ENCODE assay signal across 1 cellular context in the genomic region with DNA sequence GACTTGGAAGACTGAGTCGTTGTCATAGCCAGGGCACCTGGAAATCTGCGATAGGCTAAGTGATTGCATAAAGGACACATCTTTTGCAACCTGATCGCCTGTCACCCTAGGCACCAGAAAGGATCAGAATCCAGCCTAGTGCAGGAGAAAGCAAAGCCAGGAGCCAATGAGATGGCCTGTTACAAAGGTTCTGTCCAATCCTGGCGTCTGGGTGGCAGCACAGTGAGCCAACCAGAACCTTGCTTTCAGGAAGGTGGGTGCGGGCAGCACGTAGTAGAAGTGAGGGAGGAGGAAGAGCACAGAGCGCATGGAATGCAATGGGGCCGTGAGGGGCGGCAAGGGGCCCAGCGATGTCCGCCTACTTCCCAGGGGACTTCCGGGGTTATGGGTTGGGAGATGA.
TF ChIP-seq lines count a peak whose summit lies in the region.

No MANE protein-coding gene starts in this region.

TF ChIP-seq in HepG2, 621 proteins besides CTCF, POLR2A, EP300 and RAD21 (continued from another document):
- TF ChIP-seq, protein P1, sequence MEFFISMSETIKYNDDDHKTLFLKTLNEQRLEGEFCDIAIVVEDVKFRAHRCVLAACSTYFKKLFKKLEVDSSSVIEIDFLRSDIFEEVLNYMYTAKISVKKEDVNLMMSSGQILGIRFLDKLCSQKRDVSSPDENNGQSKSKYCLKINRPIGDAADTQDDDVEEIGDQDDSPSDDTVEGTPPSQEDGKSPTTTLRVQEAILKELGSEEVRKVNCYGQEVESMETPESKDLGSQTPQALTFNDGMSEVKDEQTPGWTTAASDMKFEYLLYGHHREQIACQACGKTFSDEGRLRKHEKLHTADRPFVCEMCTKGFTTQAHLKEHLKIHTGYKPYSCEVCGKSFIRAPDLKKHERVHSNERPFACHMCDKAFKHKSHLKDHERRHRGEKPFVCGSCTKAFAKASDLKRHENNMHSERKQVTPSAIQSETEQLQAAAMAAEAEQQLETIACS (CRISPR knock-in tag; IDR thresholded peaks at IDR 0.05): no peak
- 0 out of 2 replicates have a peak, but pooled peaks have one; percentile 32 for TF ChIP-seq ZNF713 (CRISPR knock-in tag; IDR thresholded peaks at IDR 0.05)
- TF ChIP-seq, protein P2, sequence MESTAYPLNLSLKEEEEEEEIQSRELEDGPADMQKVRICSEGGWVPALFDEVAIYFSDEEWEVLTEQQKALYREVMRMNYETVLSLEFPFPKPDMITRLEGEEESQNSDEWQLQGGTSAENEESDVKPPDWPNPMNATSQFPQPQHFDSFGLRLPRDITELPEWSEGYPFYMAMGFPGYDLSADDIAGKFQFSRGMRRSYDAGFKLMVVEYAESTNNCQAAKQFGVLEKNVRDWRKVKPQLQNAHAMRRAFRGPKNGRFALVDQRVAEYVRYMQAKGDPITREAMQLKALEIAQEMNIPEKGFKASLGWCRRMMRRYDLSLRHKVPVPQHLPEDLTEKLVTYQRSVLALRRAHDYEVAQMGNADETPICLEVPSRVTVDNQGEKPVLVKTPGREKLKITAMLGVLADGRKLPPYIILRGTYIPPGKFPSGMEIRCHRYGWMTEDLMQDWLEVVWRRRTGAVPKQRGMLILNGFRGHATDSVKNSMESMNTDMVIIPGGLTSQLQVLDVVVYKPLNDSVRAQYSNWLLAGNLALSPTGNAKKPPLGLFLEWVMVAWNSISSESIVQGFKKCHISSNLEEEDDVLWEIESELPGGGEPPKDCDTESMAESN (CRISPR knock-in tag; conservative IDR thresholded peaks at IDR 0.05): no peak
- no peak for TF ChIP-seq ZNF30 (CRISPR knock-in tag; IDR thresholded peaks at IDR 0.05)
- TF ChIP-seq, protein P3, sequence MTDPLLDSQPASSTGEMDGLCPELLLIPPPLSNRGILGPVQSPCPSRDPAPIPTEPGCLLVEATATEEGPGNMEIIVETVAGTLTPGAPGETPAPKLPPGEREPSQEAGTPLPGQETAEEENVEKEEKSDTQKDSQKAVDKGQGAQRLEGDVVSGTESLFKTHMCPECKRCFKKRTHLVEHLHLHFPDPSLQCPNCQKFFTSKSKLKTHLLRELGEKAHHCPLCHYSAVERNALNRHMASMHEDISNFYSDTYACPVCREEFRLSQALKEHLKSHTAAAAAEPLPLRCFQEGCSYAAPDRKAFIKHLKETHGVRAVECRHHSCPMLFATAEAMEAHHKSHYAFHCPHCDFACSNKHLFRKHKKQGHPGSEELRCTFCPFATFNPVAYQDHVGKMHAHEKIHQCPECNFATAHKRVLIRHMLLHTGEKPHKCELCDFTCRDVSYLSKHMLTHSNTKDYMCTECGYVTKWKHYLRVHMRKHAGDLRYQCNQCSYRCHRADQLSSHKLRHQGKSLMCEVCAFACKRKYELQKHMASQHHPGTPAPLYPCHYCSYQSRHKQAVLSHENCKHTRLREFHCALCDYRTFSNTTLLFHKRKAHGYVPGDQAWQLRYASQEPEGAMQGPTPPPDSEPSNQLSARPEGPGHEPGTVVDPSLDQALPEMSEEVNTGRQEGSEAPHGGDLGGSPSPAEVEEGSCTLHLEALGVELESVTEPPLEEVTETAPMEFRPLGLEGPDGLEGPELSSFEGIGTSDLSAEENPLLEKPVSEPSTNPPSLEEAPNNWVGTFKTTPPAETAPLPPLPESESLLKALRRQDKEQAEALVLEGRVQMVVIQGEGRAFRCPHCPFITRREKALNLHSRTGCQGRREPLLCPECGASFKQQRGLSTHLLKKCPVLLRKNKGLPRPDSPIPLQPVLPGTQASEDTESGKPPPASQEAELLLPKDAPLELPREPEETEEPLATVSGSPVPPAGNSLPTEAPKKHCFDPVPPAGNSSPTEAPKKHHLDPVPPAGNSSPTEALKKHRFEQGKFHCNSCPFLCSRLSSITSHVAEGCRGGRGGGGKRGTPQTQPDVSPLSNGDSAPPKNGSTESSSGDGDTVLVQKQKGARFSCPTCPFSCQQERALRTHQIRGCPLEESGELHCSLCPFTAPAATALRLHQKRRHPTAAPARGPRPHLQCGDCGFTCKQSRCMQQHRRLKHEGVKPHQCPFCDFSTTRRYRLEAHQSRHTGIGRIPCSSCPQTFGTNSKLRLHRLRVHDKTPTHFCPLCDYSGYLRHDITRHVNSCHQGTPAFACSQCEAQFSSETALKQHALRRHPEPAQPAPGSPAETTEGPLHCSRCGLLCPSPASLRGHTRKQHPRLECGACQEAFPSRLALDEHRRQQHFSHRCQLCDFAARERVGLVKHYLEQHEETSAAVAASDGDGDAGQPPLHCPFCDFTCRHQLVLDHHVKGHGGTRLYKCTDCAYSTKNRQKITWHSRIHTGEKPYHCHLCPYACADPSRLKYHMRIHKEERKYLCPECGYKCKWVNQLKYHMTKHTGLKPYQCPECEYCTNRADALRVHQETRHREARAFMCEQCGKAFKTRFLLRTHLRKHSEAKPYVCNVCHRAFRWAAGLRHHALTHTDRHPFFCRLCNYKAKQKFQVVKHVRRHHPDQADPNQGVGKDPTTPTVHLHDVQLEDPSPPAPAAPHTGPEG (CRISPR knock-in tag; IDR thresholded peaks at IDR 0.05): no peak
- no peak for TF ChIP-seq MIER3 (CRISPR knock-in tag; IDR thresholded peaks at IDR 0.05; ENCODE audit: borderline replicate concordance)
- TF ChIP-seq NFYB (CRISPR knock-in tag; IDR thresholded peaks at IDR 0.05): peak; percentile 54
- TF ChIP-seq SOX6 (IDR thresholded peaks at IDR 0.05): no peak
- TF ChIP-seq SOX6 (CRISPR knock-in tag; IDR thresholded peaks at IDR 0.05): no peak
- TF ChIP-seq CEBPG (CRISPR knock-in tag; IDR thresholded peaks at IDR 0.05): no peak
- TF ChIP-seq, protein P4, sequence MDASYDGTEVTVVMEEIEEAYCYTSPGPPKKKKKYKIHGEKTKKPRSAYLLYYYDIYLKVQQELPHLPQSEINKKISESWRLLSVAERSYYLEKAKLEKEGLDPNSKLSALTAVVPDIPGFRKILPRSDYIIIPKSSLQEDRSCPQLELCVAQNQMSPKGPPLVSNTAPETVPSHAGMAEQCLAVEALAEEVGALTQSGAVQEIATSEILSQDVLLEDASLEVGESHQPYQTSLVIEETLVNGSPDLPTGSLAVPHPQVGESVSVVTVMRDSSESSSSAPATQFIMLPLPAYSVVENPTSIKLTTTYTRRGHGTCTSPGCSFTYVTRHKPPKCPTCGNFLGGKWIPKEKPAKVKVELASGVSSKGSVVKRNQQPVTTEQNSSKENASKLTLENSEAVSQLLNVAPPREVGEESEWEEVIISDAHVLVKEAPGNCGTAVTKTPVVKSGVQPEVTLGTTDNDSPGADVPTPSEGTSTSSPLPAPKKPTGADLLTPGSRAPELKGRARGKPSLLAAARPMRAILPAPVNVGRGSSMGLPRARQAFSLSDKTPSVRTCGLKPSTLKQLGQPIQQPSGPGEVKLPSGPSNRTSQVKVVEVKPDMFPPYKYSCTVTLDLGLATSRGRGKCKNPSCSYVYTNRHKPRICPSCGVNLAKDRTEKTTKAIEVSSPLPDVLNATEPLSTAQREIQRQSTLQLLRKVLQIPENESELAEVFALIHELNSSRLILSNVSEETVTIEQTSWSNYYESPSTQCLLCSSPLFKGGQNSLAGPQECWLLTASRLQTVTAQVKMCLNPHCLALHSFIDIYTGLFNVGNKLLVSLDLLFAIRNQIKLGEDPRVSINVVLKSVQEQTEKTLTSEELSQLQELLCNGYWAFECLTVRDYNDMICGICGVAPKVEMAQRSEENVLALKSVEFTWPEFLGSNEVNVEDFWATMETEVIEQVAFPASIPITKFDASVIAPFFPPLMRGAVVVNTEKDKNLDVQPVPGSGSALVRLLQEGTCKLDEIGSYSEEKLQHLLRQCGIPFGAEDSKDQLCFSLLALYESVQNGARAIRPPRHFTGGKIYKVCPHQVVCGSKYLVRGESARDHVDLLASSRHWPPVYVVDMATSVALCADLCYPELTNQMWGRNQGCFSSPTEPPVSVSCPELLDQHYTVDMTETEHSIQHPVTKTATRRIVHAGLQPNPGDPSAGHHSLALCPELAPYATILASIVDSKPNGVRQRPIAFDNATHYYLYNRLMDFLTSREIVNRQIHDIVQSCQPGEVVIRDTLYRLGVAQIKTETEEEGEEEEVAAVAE (CRISPR knock-in tag; IDR thresholded peaks at IDR 0.05; ENCODE audit: borderline replicate concordance): no peak
- TF ChIP-seq ZFP1 (CRISPR knock-in tag; IDR thresholded peaks at IDR 0.05): no peak
- TF ChIP-seq, protein P5, sequence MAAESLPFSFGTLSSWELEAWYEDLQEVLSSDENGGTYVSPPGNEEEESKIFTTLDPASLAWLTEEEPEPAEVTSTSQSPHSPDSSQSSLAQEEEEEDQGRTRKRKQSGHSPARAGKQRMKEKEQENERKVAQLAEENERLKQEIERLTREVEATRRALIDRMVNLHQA (CRISPR knock-in tag; IDR thresholded peaks at IDR 0.05): no peak
- TF ChIP-seq ZMAT3 (CRISPR knock-in tag; conservative IDR thresholded peaks at IDR 0.05): no peak
